In genomic region chr4:10441512-10441911, GRCh38 we compare ENCODE assay signal across 14 cellular contexts. TPM values are rescaled to one million over a fixed set of nuclear protein-coding genes. Genes with fewer than 3 reads are reported as not detected.
A peak's percentile ranks its signal among the peaks of the same experiment; 100 is the strongest.
DNase-seq lines count a peak whose midpoint lies in the region; ATAC-seq, FAIRE-seq and TF ChIP-seq lines count a peak whose summit lies in the region.
"Had no signal": no experiment of that assay in that cellular context is flagged by ENCODE, and none has a peak within 500 bp of the region (broad histone marks: within the 10 kb centered on the region; RNA-seq: fewer than 3 reads in every experiment).

No MANE protein-coding gene starts in this region.

- intact Hi-C loops in HepG2 (cut with micrococcal nuclease; ENCODE audit: unreplicated experiment) = no loop called here

- no peak overlapping the region for H3K4ac ChIP-seq in H1 (replicated peaks; ENCODE audit: insufficient read length, low read depth, low read length)

- TF ChIP-seq CTCF in H1 (IDR thresholded peaks at IDR 0.05; ENCODE audit: control extremely low read depth in 1 of 3, insufficient read depth in 1 of 3, low read depth in 1 of 3, low read length in 3 of 3) = no peak
- no peak for TF ChIP-seq CTCF in neural crest cell (conservative IDR thresholded peaks at IDR 0.05)
- no peak for TF ChIP-seq CTCF in HepG2 (CRISPR knock-in tag; IDR thresholded peaks at IDR 0.05)

- H3K9ac ChIP-seq in H1 (replicated peaks in 1 of 4; ENCODE audit: extremely low read depth in 1 of 4, low read depth in 3 of 4, low read length in 3 of 4) (no peak overlapping the region), HepG2 (ENCODE audit: insufficient read depth, low read depth, low read length) (no peak overlapping the region)
- H3K9ac ChIP-seq: GM23248 had no signal

- no peak overlapping the region for H2BK20ac ChIP-seq in H1 (ENCODE audit: low read length)

- H2BK120ac ChIP-seq in H1 (replicated peaks; ENCODE audit: low read depth, low read length) = no peak overlapping the region

- DNase-seq in NCI-H748 (lab: John Stamatoyannopoulos, UW; ENCODE audit: unreplicated experiment) (peak; percentile 14), NCI-H748 treated with DMSO at 0.1 percent for 48 hours (lab: John Stamatoyannopoulos, UW) (no peak), NCI-H69 (lab: John Stamatoyannopoulos, UW) (peak; percentile 5), H1 (ENCODE audit: low read depth in 1 of 2, low spot score in 2 of 2) (no peak), neural crest cell (ENCODE audit: low read depth, low spot score) (no peak), NCI-H226 (no peak), HepG2 (ENCODE audit: low spot score) (no peak)
- DNase-seq: ACHN; C1 segment of cervical spinal cord; CD4-positive, alpha-beta T cell; DND-41; GDM1; GM23248; H9 had no signal

- WGBS in H1 (ENCODE audit: extremely low coverage in 1 of 2, insufficient coverage in 1 of 2, insufficient read length in 1 of 2, insufficient replicate concordance in 2 of 2, low coverage in 1 of 2, low lambda C conversion rate in 2 of 2, missing lambda C conversion rate in 1 of 2), 2 experiments = 69% methylated on average over 4 of the region's 4 CpGs; no CpG with 5 or more reads in 1 of the 2 experiments
- WGBS in HepG2 (ENCODE audit: low lambda C conversion rate) = 20% methylated on average over 3 of the region's 4 CpGs

- H3K36me3 ChIP-seq in H1 (ENCODE audit: control insufficient read depth in 2 of 4, insufficient read depth in 4 of 4, low read length in 3 of 4) (peaks cover 0 to 18% (median 4%) of the 10 kb centered on the region in 4 experiments; a peak in 6 of 8 replicates), HepG2 (replicated peaks in 1 of 2; ENCODE audit: control insufficient read depth in 1 of 2, insufficient read depth in 2 of 2, low read length in 2 of 2) (no peaks in the 10 kb centered on the region)

- H3K79me1 ChIP-seq in H1 (ENCODE audit: low read depth, low read length) = no peaks in the 10 kb centered on the region

- H3K4me3 Mint-ChIP-seq in neural crest cell = no peak overlapping the region
- H3K4me3 Mint-ChIP-seq: CD4-positive, alpha-beta T cell; H9 had no signal

- no peak overlapping the region for H3K18ac ChIP-seq in H1 (ENCODE audit: extremely low read depth, low read length)

- H3K14ac ChIP-seq in H1 (ENCODE audit: insufficient read length) = no peak overlapping the region

- BruUV-seq in HepG2 (replicated peaks; lab: Mats Ljungman, UMichigan) = no TSS peak

- H3K27ac Mint-ChIP-seq in neural crest cell (ENCODE audit: unreplicated experiment) = peak overlapping the region; percentile 17
- H3K27ac Mint-ChIP-seq: CD4-positive, alpha-beta T cell had no signal

- H3K23ac ChIP-seq in H1 (ENCODE audit: insufficient read length) = no peak overlapping the region

- TF ChIP-seq RAD21 in H1 (IDR thresholded peaks at IDR 0.05 in 1 of 2, conservative IDR thresholded peaks at IDR 0.05 in 1 of 2; ENCODE audit: low read depth in 2 of 2, low read length in 2 of 2) (peak in 1 of 2 experiments; percentile 17; a peak in 1 of 4 replicates), HepG2 (CRISPR knock-in tag; IDR thresholded peaks at IDR 0.05) (no peak)

- H3K9me3 Mint-ChIP-seq in neural crest cell = peaks cover 18% of the 10 kb centered on the region

- TF ChIP-seq EP300 in H1 (IDR thresholded peaks at IDR 0.05; ENCODE audit: borderline replicate concordance in 1 of 2, low read depth in 2 of 2, low read length in 2 of 2) = no peak
- no peak for TF ChIP-seq EP300 in HepG2 (IDR thresholded peaks at IDR 0.05; ENCODE audit: low read depth in 2 of 2, low read length in 2 of 2)
- no peak for TF ChIP-seq EP300 in HepG2 (CRISPR knock-in tag; IDR thresholded peaks at IDR 0.05; ENCODE audit: borderline replicate concordance)

- H2BK5ac ChIP-seq in H1 (ENCODE audit: low read depth, low read length) = no peak overlapping the region

- no peaks in the 10 kb centered on the region for H3K27me3 Mint-ChIP-seq in neural crest cell (ENCODE audit: low read depth)
- H3K27me3 Mint-ChIP-seq: CD4-positive, alpha-beta T cell had no signal

- in situ Hi-C loops in HepG2 (cut with HindIII; ENCODE audit: extremely low pct_ligation_motif_present, low pct_unique_long_range_greater_than_20kb) = no loop called here

- TF ChIP-seq POLR2A in H1 (IDR thresholded peaks at IDR 0.05; ENCODE audit: control extremely low read depth in 1 of 2, low read depth in 2 of 2, low read length in 2 of 2) (no peak), HepG2 (IDR thresholded peaks at IDR 0.05; ENCODE audit: insufficient read depth in 1 of 2, low read depth in 2 of 2, low read length in 2 of 2) (no peak)

- no peaks in the 10 kb centered on the region for H3K23me2 ChIP-seq in H1 (ENCODE audit: low read depth, low read length)

- H2AK5ac ChIP-seq in H1 (ENCODE audit: low read depth, low read length) = no peak overlapping the region

- H4K91ac ChIP-seq in H1 (replicated peaks; ENCODE audit: insufficient read length, low read length) = no peak overlapping the region

- ATAC-seq in HepG2 = no peak

- no peak overlapping the region for H3K4me2 ChIP-seq in H1 (ENCODE audit: insufficient read depth in 1 of 2, low read depth in 2 of 2, low read length in 2 of 2)
- H3K4me2 ChIP-seq in HepG2 (ENCODE audit: low read depth, low read length) = no peak overlapping the region

- no peak overlapping the region for H2AFZ ChIP-seq in H1 (ENCODE audit: low read length)
- H2AFZ ChIP-seq in HepG2 (ENCODE audit: low read length) = no peak overlapping the region
- H2AFZ ChIP-seq: GM23248 had no signal

- H4K5ac ChIP-seq in H1 (ENCODE audit: insufficient read length, low read depth, low read length) = no peak overlapping the region

- peaks cover 70% of the 10 kb centered on the region for H3K36me3 Mint-ChIP-seq in neural crest cell (ENCODE audit: low read depth)

- H3K4me1 ChIP-seq in H1 (replicated peaks in 1 of 4; ENCODE audit: control insufficient read depth in 3 of 4, insufficient read depth in 4 of 4, low read length in 3 of 4) = peaks cover 0 to 6% (median 4%) of the 10 kb centered on the region in 4 experiments; a peak in 3 of 7 replicates
- no peaks in the 10 kb centered on the region for H3K4me1 ChIP-seq in HepG2 (ENCODE audit: insufficient read depth, low read length)

- H3K79me2 ChIP-seq in H1 (ENCODE audit: control insufficient read depth in 1 of 2, insufficient read depth in 2 of 2, low read length in 2 of 2) = no peaks in the 10 kb centered on the region
- H3K79me2 ChIP-seq in HepG2 (ENCODE audit: insufficient read depth, low read length) = no peaks in the 10 kb centered on the region

- CTCF ChIA-PET in H1 (lab: Charles Lee; ENCODE audit: partially characterized antibody) = interaction anchor here (0.9 to 2.0 kb wide), 3 partner anchors 82 to 97 kb away, joined by 4 to 5 read pairs (median 5); no protein-coding TSS in a partner anchor
- CTCF ChIA-PET in HepG2 (lab: Yijun Ruan, JAX; ENCODE audit: low intra/inter-chr PET ratio, low total read pairs) = no interaction called here

- no peaks in the 10 kb centered on the region; a peak in 2 of 7 replicates for H3K27me3 ChIP-seq in H1 (replicated peaks in 1 of 4; ENCODE audit: control insufficient read depth in 3 of 4, extremely low read depth in 1 of 4, insufficient read depth in 3 of 4, low read length in 3 of 4)
- H3K27me3 ChIP-seq in HepG2 (ENCODE audit: control insufficient read depth in 1 of 2, insufficient read depth in 2 of 2, low read length in 2 of 2) = peaks cover 0 to 10% of the 10 kb centered on the region in 2 experiments; a peak in 1 of 5 replicates

- H3K27ac ChIP-seq in H1 (ENCODE audit: low read depth, low read length) (no peak overlapping the region), HepG2 (ENCODE audit: extremely low read length, insufficient read depth, low read length) (no peak overlapping the region)
- H3K27ac ChIP-seq: GM23248 had no signal

- H4K20me1 ChIP-seq in H1 (replicated peaks in 1 of 2; ENCODE audit: control insufficient read depth in 1 of 2, insufficient read depth in 2 of 2, low read length in 2 of 2) (no peaks in the 10 kb centered on the region), HepG2 (ENCODE audit: insufficient read depth, low read length) (no peaks in the 10 kb centered on the region)

- no peak overlapping the region for H2BK12ac ChIP-seq in H1 (ENCODE audit: low read depth, low read length)

- H3K9me3 ChIP-seq in H1 (ENCODE audit: insufficient read depth in 2 of 2, low read depth in 1 of 2, low read length in 1 of 2) (0 out of 4 replicates have a peak, but pooled peaks cover 0 to 4% of the 10 kb centered on the region in 2 experiments), HepG2 (ENCODE audit: low read length) (no peaks in the 10 kb centered on the region)

- FAIRE-seq in H1 (lab: Jason Lieb, UNC) = peak; percentile 63
- FAIRE-seq in HepG2 (lab: Jason Lieb, UNC) = no peak

- no peaks in the 10 kb centered on the region for H3K4me1 Mint-ChIP-seq in neural crest cell

- H3K56ac ChIP-seq in H1 (replicated peaks; ENCODE audit: insufficient read length, low read depth, low read length) = no peak overlapping the region

- H3K4me3 ChIP-seq in H1 (ENCODE audit: extremely low read depth in 1 of 4, insufficient read depth in 2 of 4, low read depth in 3 of 4, low read length in 4 of 4) (no peak overlapping the region), HepG2 (replicated peaks in 1 of 3; ENCODE audit: insufficient read depth in 1 of 3, low read depth in 2 of 3, low read length in 3 of 3) (no peak overlapping the region)
- H3K4me3 ChIP-seq: GM23248 had no signal

- no peak overlapping the region for H4K8ac ChIP-seq in H1 (ENCODE audit: extremely low read depth, insufficient read depth, low read length)

- POLR2A ChIA-PET in H1 (lab: Charles Lee; ENCODE audit: partially characterized antibody) = no interaction called here
- POLR2A ChIA-PET in HepG2 (lab: Yijun Ruan, JAX) = no interaction called here

- no peak overlapping the region for H2BK15ac ChIP-seq in H1 (ENCODE audit: low read length)

RNA-seq across cellular contexts. Expression of gene ZNF518B, which starts 15.7 kb away (rescaled TPM):
- 6.4 and 9.0 TPM in 2 replicates for total RNA-seq in H1 (2021; fragmentation: NEBNext Ultra II Directional; extraction: Animal tissue kit (Norgen Biotek cat#: 25700))
- polyA plus RNA-seq in H1 (2011; rRNA removed) (1.9 and 2.9 TPM in 2 replicates), HepG2 (2011; rRNA removed) (not detected in 2 replicates)
- 3.2 TPM for polyA plus RNA-seq in H1 (2011; cell fraction: cytosol; rRNA removed)
- polyA plus RNA-seq in H1 (2011; cell fraction: nucleus; rRNA removed) = 2.9 TPM
- 3.9 to 6.0 TPM (median 4.0 TPM) in 4 replicates for polyA plus RNA-seq in H1 (2012, experiment 1 of 2)
- polyA plus RNA-seq in H1 (2012, experiment 2 of 2) = 0.38 TPM
- 3.3 TPM for polyA plus RNA-seq in H1 (2013, experiment 1 of 2)
- polyA plus RNA-seq in H1 (2013, experiment 2 of 2) = 3.2 TPM
- polyA minus RNA-seq in H1 (2011; rRNA and poly(A)+ RNA removed) = 11.6 and 12.6 TPM in 2 replicates
- 16.7 TPM for polyA minus RNA-seq in H1 (2011; cell fraction: cytosol; rRNA and poly(A)+ RNA removed)
- 20.8 TPM for polyA minus RNA-seq in H1 (2011; cell fraction: nucleus; rRNA and poly(A)+ RNA removed)
- total RNA-seq in neural crest cell (67.3 and 77.3 TPM in 2 replicates), HepG2 (2016; rRNA removed; fragmentation: Illumina TruSeq; extraction: Trizol) (0.02 and 0.17 TPM in 2 replicates)
- total RNA-seq in HepG2 (2016; cell fraction: cytosol; rRNA removed; fragmentation: Illumina TruSeq; extraction: Trizol; ENCODE audit: low read depth) = not detected in 2 replicates
- 0.02 TPM in 1 of 2 replicates, not detected in the other for total RNA-seq in HepG2 (2016; cell fraction: insoluble cytoplasmic fraction; rRNA removed; fragmentation: Illumina TruSeq; extraction: Trizol)
- total RNA-seq in HepG2 (2016; cell fraction: membrane; rRNA removed; fragmentation: Illumina TruSeq; extraction: Trizol) = 0.03 TPM in 1 of 2 replicates, not detected in the other
- 0.09 TPM in 1 of 2 replicates, not detected in the other for total RNA-seq in HepG2 (2016; cell fraction: nucleus; rRNA removed; fragmentation: Illumina TruSeq; extraction: Trizol)
- not detected in 2 replicates for polyA plus RNA-seq in HepG2 (2011; cell fraction: cytosol; rRNA removed)
- not detected in 2 replicates for polyA plus RNA-seq in HepG2 (2011; cell fraction: nucleus; rRNA removed)
- polyA plus RNA-seq in HepG2 (2012) = not detected in 2 replicates
- not detected in 2 replicates for polyA plus RNA-seq in HepG2 (2016; cell fraction: cytosol; fragmentation: Illumina TruSeq; extraction: Trizol; ENCODE audit: low read depth)
- 0.07 TPM in 1 of 2 replicates, not detected in the other for polyA plus RNA-seq in HepG2 (2016; cell fraction: insoluble cytoplasmic fraction; fragmentation: Illumina TruSeq; extraction: Trizol; ENCODE audit: low read depth)
- polyA plus RNA-seq in HepG2 (2016; cell fraction: membrane; fragmentation: Illumina TruSeq; extraction: Trizol; ENCODE audit: low read depth) = not detected in 2 replicates
- polyA plus RNA-seq in HepG2 (2016; cell fraction: nucleus; fragmentation: Illumina TruSeq; extraction: Trizol; ENCODE audit: insufficient read depth, low read depth) = not detected in 2 replicates
- 0.05 TPM in 1 of 2 replicates, not detected in the other for polyA minus RNA-seq in HepG2 (2011; rRNA and poly(A)+ RNA removed; ENCODE audit: low replicate concordance)
- not detected in 2 replicates for polyA minus RNA-seq in HepG2 (2011; cell fraction: cytosol; rRNA and poly(A)+ RNA removed)
- 0.25 TPM in 1 of 2 replicates, not detected in the other for polyA minus RNA-seq in HepG2 (2011; cell fraction: nucleus; rRNA and poly(A)+ RNA removed)

Comparison
In these comparisons a context has a peak if more than half of its experiments do, and no peak if none do; other contexts are left out.
1. DNase-seq: peak in NCI-H748 (single experiment) and NCI-H69 (single experiment); none in NCI-H748 treated with DMSO at 0.1 percent for 48 hours (single experiment), H1 (0 of 2), neural crest cell (single experiment), NCI-H226 (single experiment) and HepG2 (single experiment).